12 cellular contexts compared by ENCODE assay signal in the genomic region with DNA sequence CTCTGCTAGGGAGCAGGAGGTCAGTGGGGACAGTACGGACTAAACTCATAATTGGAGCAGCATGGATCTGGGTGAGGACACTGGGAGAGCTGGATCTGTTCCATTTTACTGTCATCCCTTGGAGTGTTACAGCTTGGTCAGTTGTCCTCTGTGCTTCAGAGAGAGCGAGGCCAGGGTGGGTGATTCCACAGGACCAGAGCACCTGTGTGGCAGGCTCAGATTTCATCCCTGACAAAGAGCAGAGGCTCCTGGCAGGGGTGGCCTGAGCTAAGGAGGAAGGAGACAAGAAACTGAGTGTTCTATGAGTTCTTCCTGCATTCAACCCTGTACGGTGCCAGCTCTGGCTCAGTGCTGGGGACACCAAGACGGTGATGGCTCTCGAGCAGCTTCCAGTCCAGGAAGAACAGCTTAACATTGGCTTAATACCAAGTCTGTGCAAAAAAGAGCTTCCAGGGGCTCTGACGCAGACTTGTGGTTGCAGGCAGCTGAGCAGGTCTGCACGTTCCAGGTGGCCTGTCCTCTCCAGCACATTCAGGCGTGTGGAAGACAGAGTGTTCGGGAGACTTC. TPM values are rescaled to one million over a fixed set of nuclear protein-coding genes. Genes with fewer than 3 reads are reported as not detected.
DNase-seq lines count a peak whose midpoint lies in the region; ATAC-seq and TF ChIP-seq lines count a peak whose summit lies in the region.
"Had no signal": no experiment of that assay in that cellular context is flagged by ENCODE, and none has a peak within 500 bp of the region (broad histone marks: within the 10 kb centered on the region; RNA-seq: fewer than 3 reads in every experiment).

No MANE protein-coding gene starts in this region.

- DNase-seq in SHP77 (lab: John Stamatoyannopoulos, UW) (peak; percentile 8 to 18), SHP77 treated with DMSO at 0.1 percent for 48 hours (lab: John Stamatoyannopoulos, UW) (no peak), WERI-Rb-1 (peak; percentile 41), heart left ventricle (no peak), NCI-H526 treated with DMSO at 0.1 percent for 48 hours (lab: John Stamatoyannopoulos, UW) (no peak)
- no peak for DNase-seq in NK-92 treated with Interleukin-12 subunit alpha and Interleukin-12 subunit beta, amount 100 ng/mL, for 24 hours (lab: John Stamatoyannopoulos, UW)
- DNase-seq: erythroblast, NCI-H146, retina, SIG-M5 had no signal

- ATAC-seq in heart left ventricle (peak; percentile 16 to 55 (median 44)), HG02938 (IDR thresholded peaks at IDR 0.05; ENCODE audit: unreplicated experiment) (no peak)

- peaks cover 0 to 35% (median 16%) of the 10 kb centered on the region in 12 donors for H3K4me1 ChIP-seq in heart left ventricle
- H3K4me1 ChIP-seq in skeletal muscle tissue (ENCODE audit: control insufficient read depth in 3 of 3, insufficient read depth in 3 of 3, low read length in 3 of 3): peaks cover 12 to 22% (median 16%) of the 10 kb centered on the region in 3 donors

- no peak for TF ChIP-seq POLR2A in heart left ventricle (IDR thresholded peaks at IDR 0.05)

- TF ChIP-seq CTCF in WERI-Rb-1 (IDR thresholded peaks at IDR 0.05; ENCODE audit: low read depth, low read length) (no peak), heart left ventricle (IDR thresholded peaks at IDR 0.05) (no peak)

- no peak overlapping the region for H3K4me3 ChIP-seq in WERI-Rb-1 (ENCODE audit: low read depth, low read length)
- no peak overlapping the region for H3K4me3 ChIP-seq in heart left ventricle
- H3K4me3 ChIP-seq in skeletal muscle tissue (ENCODE audit: low read length in 3 of 3): peak overlapping the region in 1 of 3 donors; percentile 54

- H3K36me3 ChIP-seq in WERI-Rb-1 (no peaks in the 10 kb centered on the region), heart left ventricle (no peaks in the 10 kb centered on the region), skeletal muscle tissue (ENCODE audit: control insufficient read depth in 3 of 3, insufficient read depth in 3 of 3, low read length in 3 of 3) (no peaks in the 10 kb centered on the region)

- H3K27me3 ChIP-seq in WERI-Rb-1 (ENCODE audit: insufficient read depth, low read depth, severe bottlenecking) (no peaks in the 10 kb centered on the region), heart left ventricle (no peaks in the 10 kb centered on the region), skeletal muscle tissue (ENCODE audit: control insufficient read depth in 3 of 3, insufficient read depth in 3 of 3, low read length in 3 of 3) (no peaks in the 10 kb centered on the region)

- peak overlapping the region; percentile 37; the same call in 1 of the 2 replicates for H3K27ac ChIP-seq in WERI-Rb-1
- H3K27ac ChIP-seq in heart left ventricle: no peak overlapping the region
- H3K27ac ChIP-seq in skeletal muscle tissue (ENCODE audit: low read depth, low read length): peak overlapping the region; percentile 23

- WGBS in heart left ventricle, 4 donors: 39 to 57% (median 42%) methylated on average over 9 of the region's 9 CpGs

- H3K9me3 ChIP-seq in WERI-Rb-1 (ENCODE audit: severe bottlenecking) (no peaks in the 10 kb centered on the region), heart left ventricle (no peaks in the 10 kb centered on the region), skeletal muscle tissue (ENCODE audit: control insufficient read depth in 3 of 3, low read length in 3 of 3) (no peaks in the 10 kb centered on the region)

- H3K9ac ChIP-seq in skeletal muscle tissue (ENCODE audit: low read depth in 1 of 3, low read length in 3 of 3): peak overlapping the region in 1 of 3 donors; percentile 50

- intact Hi-C loops in heart left ventricle (cut with DNase I): no loop called here

RNA-seq across cellular contexts. Expression of a gene that starts 8.4 kb away (rescaled TPM):
- total RNA-seq in heart left ventricle (10 to 100 TPM in 2 of 9 donors, 1 to 10 TPM in 7; 4.1 to 30.4 (median 5.9) TPM), skeletal muscle tissue (8.9 TPM)
- 1 to 10 TPM; 5.0 to 9.7 TPM for polyA plus RNA-seq in heart left ventricle

RNA-seq across cellular contexts. Expression of a gene that starts 38.9 kb away (rescaled TPM):
- 10 to 100 TPM; 26.2 to 40.9 (median 30.3) TPM for total RNA-seq in heart left ventricle
- 10 to 100 TPM; 16.0 to 68.8 TPM for polyA plus RNA-seq in heart left ventricle
- 18.8 TPM for total RNA-seq in skeletal muscle tissue

RNA-seq across cellular contexts. Expression of a gene that starts 40.7 kb away (rescaled TPM):
- total RNA-seq in heart left ventricle (10 to 100 TPM in 8 of 9 donors, 1 to 10 TPM in 1; 8.3 to 26.8 (median 17.8) TPM), skeletal muscle tissue (3.1 TPM)
- polyA plus RNA-seq in heart left ventricle: 10 to 100 TPM; 12.0 to 18.6 TPM

Comparison
In these comparisons a context has a peak if more than half of its experiments do, and no peak if none do; other contexts are left out.
1. DNase-seq: peak in SHP77 (2 of 2) and WERI-Rb-1 (single experiment); none in SHP77 treated with DMSO at 0.1 percent for 48 hours (single experiment), heart left ventricle (0 of 5), NK-92 treated with Interleukin-12 subunit alpha and Interleukin-12 subunit beta, amount 100 ng/mL, for 24 hours (single experiment) and NCI-H526 treated with DMSO at 0.1 percent for 48 hours (single experiment).
2. H3K27ac ChIP-seq: peak in WERI-Rb-1 (single experiment) and skeletal muscle tissue (single experiment); none in heart left ventricle (0 of 12).